Comparison of ENCODE assay signal across 1 cellular context in genomic region chr4:142550955-142551354, GRCh38.
TF ChIP-seq lines count a peak whose summit lies in the region.

No MANE protein-coding gene starts in this region.

TF ChIP-seq in H1, 55 proteins besides CTCF, POLR2A, EP300 and RAD21:
- TF ChIP-seq JUN (IDR thresholded peaks at IDR 0.05; ENCODE audit: low read depth, low read length) (no peak), KDM5A (IDR thresholded peaks at IDR 0.05; ENCODE audit: low read length) (no peak), GABPA (IDR thresholded peaks at IDR 0.05; ENCODE audit: borderline replicate concordance, insufficient read depth, low read length) (no peak), BCL11A (IDR thresholded peaks at IDR 0.05; ENCODE audit: low read depth in 2 of 2, low read length in 2 of 2) (no peak), TCF12 (IDR thresholded peaks at IDR 0.05; ENCODE audit: low read depth, low read length) (no peak), PHF8 (conservative IDR thresholded peaks at IDR 0.05; ENCODE audit: low read depth, low read length) (no peak), KDM1A (IDR thresholded peaks at IDR 0.05; ENCODE audit: borderline replicate concordance, low read length) (no peak), SP4 (IDR thresholded peaks at IDR 0.05; ENCODE audit: low read length) (no peak), GTF2F1 (IDR thresholded peaks at IDR 0.05; ENCODE audit: borderline replicate concordance, low read depth, low read length) (no peak), BRCA1 (IDR thresholded peaks at IDR 0.05; ENCODE audit: low read depth, low read length) (no peak), CREB1 (IDR thresholded peaks at IDR 0.05) (no peak), HDAC6 (IDR thresholded peaks at IDR 0.05; ENCODE audit: low read depth, low read length) (no peak), E2F6 (IDR thresholded peaks at IDR 0.05) (no peak), POLR2AphosphoS5 (IDR thresholded peaks at IDR 0.05; ENCODE audit: low read depth, low read length) (no peak), POU5F1 (IDR thresholded peaks at IDR 0.05; ENCODE audit: low read depth, low read length) (no peak), CTBP2 (IDR thresholded peaks at IDR 0.05; ENCODE audit: borderline replicate concordance, insufficient read depth, insufficient read length, low read length) (no peak), TBP (IDR thresholded peaks at IDR 0.05; ENCODE audit: low read depth, low read length) (no peak)
TF ChIP-seq in H1: peak in this region for 0.
